Comparison of ENCODE assay signal across 21 cellular contexts in genomic region chr2:100213595-100213994, GRCh38.
DNase-seq lines count a peak whose midpoint lies in the region; ATAC-seq, FAIRE-seq and TF ChIP-seq lines count a peak whose summit lies in the region.
"Had no signal": no experiment of that assay in that cellular context is flagged by ENCODE, and none has a peak within 500 bp of the region (broad histone marks: within the 10 kb centered on the region; RNA-seq: fewer than 3 reads in every experiment).

No MANE protein-coding gene starts in this region.

- BruUV-seq in HepG2 (replicated peaks; lab: Mats Ljungman, UMichigan): no TSS peak

- ATAC-seq in HepG2 (no peak), thoracic aorta (ENCODE audit: insufficient number of reproducible peaks, low FRiP score, low read depth) (peak; percentile 26), HG03159 (IDR thresholded peaks at IDR 0.05; ENCODE audit: unreplicated experiment) (no peak)
- ATAC-seq: CD8-positive, alpha-beta T cell; Panc1 had no signal

- no peaks in the 10 kb centered on the region for H3K9me3 ChIP-seq in esophagus muscularis mucosa
- no peaks in the 10 kb centered on the region for H3K9me3 ChIP-seq in HepG2 (ENCODE audit: low read length)
- no peaks in the 10 kb centered on the region for H3K9me3 ChIP-seq in thoracic aorta
- H3K9me3 ChIP-seq: SK-N-SH had no signal

- H4K20me1 ChIP-seq in HepG2 (ENCODE audit: insufficient read depth, low read length): no peaks in the 10 kb centered on the region

- TF ChIP-seq POLR2A in esophagus muscularis mucosa (IDR thresholded peaks at IDR 0.05; ENCODE audit: low read depth): no peak
- no peak for TF ChIP-seq POLR2A in HepG2 (IDR thresholded peaks at IDR 0.05; ENCODE audit: insufficient read depth in 1 of 2, low read depth in 2 of 2, low read length in 2 of 2)

- DNase-seq in M059J (ENCODE audit: low read depth): peak; percentile 11
- DNase-seq in esophagus muscularis mucosa (ENCODE audit: extremely low spot score): no peak
- DNase-seq in HepG2 (ENCODE audit: low spot score): no peak
- no peak for DNase-seq in thoracic aorta (ENCODE audit: low spot score)
- no peak for DNase-seq in activated effector memory CD4-positive, alpha-beta T cell treated with anti-CD3 and anti-CD28 coated beads, Interleukin-2, amount 50 U/mL, for 16 hours
- no peak for DNase-seq in NCI-H2196 treated with DMSO at 0.1 percent for 48 hours (lab: John Stamatoyannopoulos, UW; ENCODE audit: unreplicated experiment)
- no peak for DNase-seq in GM10248 (ENCODE audit: extremely low spot score)
- DNase-seq: activated CD4-positive, CD25-positive, alpha-beta regulatory T cell treated with anti-CD3 and anti-CD28 coated beads, Interleukin-2, amount 50 U/mL, for 72 hours; activated naive CD8-positive, alpha-beta T cell treated with anti-CD3 and anti-CD28 coated beads, Interleukin-2, amount 10 ng/mL, durations not matched to agents 7 days and 5 days; CD8-positive, alpha-beta T cell; DND-41; effector CD8-positive, alpha-beta T cell; NCI-H1092; NCI-H526 treated with DMSO at 0.1 percent for 48 hours; SK-N-SH; stimulated activated naive CD4-positive, alpha-beta T cell; T1000 had no signal

- H3K4me1 ChIP-seq in esophagus muscularis mucosa (peaks cover 21 to 38% (median 37%) of the 10 kb centered on the region in 4 donors), HepG2 (ENCODE audit: insufficient read depth, low read length) (peaks cover 17% of the 10 kb centered on the region), thoracic aorta (ENCODE audit: control insufficient read depth in 1 of 2, low read depth in 2 of 2) (peaks cover 14 to 40% of the 10 kb centered on the region in 2 donors)
- H3K4me1 ChIP-seq: neural progenitor cell had no signal

- 31% methylated on average over 3 of the region's 3 CpGs for WGBS in esophagus muscularis mucosa
- WGBS in HepG2 (ENCODE audit: low lambda C conversion rate): 38% methylated on average over 3 of the region's 3 CpGs

- H3K79me2 ChIP-seq in HepG2 (ENCODE audit: insufficient read depth, low read length): no peaks in the 10 kb centered on the region

- TF ChIP-seq EP300 in esophagus muscularis mucosa (IDR thresholded peaks at IDR 0.05): no peak
- no peak for TF ChIP-seq EP300 in HepG2 (IDR thresholded peaks at IDR 0.05; ENCODE audit: low read depth in 2 of 2, low read length in 2 of 2)
- TF ChIP-seq EP300 in HepG2 (CRISPR knock-in tag; IDR thresholded peaks at IDR 0.05; ENCODE audit: borderline replicate concordance): no peak

- in situ Hi-C loops in HepG2 (cut with HindIII; ENCODE audit: extremely low pct_ligation_motif_present, low pct_unique_long_range_greater_than_20kb): no loop called here

- 0 out of 2 replicates have a peak overlapping the region, but pooled peaks have one; percentile 5 for H3K4me2 ChIP-seq in HepG2 (ENCODE audit: low read depth, low read length)
- H3K4me2 ChIP-seq: neural progenitor cell, SK-N-SH had no signal

- TF ChIP-seq CTCF in esophagus muscularis mucosa (IDR thresholded peaks at IDR 0.05): no peak
- no peak for TF ChIP-seq CTCF in HepG2 (CRISPR knock-in tag; IDR thresholded peaks at IDR 0.05)
- TF ChIP-seq CTCF in thoracic aorta (IDR thresholded peaks at IDR 0.05): no peak
- TF ChIP-seq CTCF in GM10248 (IDR thresholded peaks at IDR 0.05; ENCODE audit: control extremely low read depth, extremely low read depth, low read depth, missing control alignments): no peak

- H3K27me3 ChIP-seq in esophagus muscularis mucosa (no peaks in the 10 kb centered on the region), HepG2 (ENCODE audit: control insufficient read depth in 1 of 2, insufficient read depth in 2 of 2, low read length in 2 of 2) (peaks cover 0 to 1% of the 10 kb centered on the region in 2 experiments; a peak in 1 of 5 replicates), thoracic aorta (replicated peaks; ENCODE audit: insufficient read depth) (no peaks in the 10 kb centered on the region)
- H3K27me3 ChIP-seq: neural progenitor cell had no signal

- FAIRE-seq in HepG2 (lab: Jason Lieb, UNC): no peak
- FAIRE-seq: islet of Langerhans had no signal

- POLR2A ChIA-PET in HepG2 (lab: Yijun Ruan, JAX): no interaction called here
- POLR2A ChIA-PET in GM10248 (lab: Yijun Ruan, JAX): no interaction called here

- intact Hi-C loops in esophagus muscularis mucosa (cut with DNase I) (loop anchor here (10.0 kb wide), 1 partner anchor 199 kb away; no protein-coding TSS in a partner anchor), HepG2 (cut with micrococcal nuclease; ENCODE audit: unreplicated experiment) (no loop called here)

- H3K36me3 ChIP-seq in esophagus muscularis mucosa: no peaks in the 10 kb centered on the region
- H3K36me3 ChIP-seq in HepG2 (replicated peaks in 1 of 2; ENCODE audit: control insufficient read depth in 1 of 2, insufficient read depth in 2 of 2, low read length in 2 of 2): no peaks in the 10 kb centered on the region
- no peaks in the 10 kb centered on the region for H3K36me3 ChIP-seq in thoracic aorta
- H3K36me3 ChIP-seq: neural progenitor cell had no signal

- no peak for TF ChIP-seq RAD21 in HepG2 (CRISPR knock-in tag; IDR thresholded peaks at IDR 0.05)

- H2AFZ ChIP-seq in HepG2 (ENCODE audit: low read length): no peak overlapping the region
- H2AFZ ChIP-seq: neural progenitor cell had no signal

- no peak overlapping the region for H3K4me3 ChIP-seq in esophagus muscularis mucosa
- H3K4me3 ChIP-seq in HepG2 (replicated peaks in 1 of 3; ENCODE audit: insufficient read depth in 1 of 3, low read depth in 2 of 3, low read length in 3 of 3): no peak overlapping the region
- no peak overlapping the region for H3K4me3 ChIP-seq in thoracic aorta
- H3K4me3 ChIP-seq: neural progenitor cell had no signal

- CTCF ChIA-PET in HepG2 (lab: Yijun Ruan, JAX; ENCODE audit: low intra/inter-chr PET ratio, low total read pairs): no interaction called here
- CTCF ChIA-PET in GM10248 (lab: Yijun Ruan, JAX): no interaction called here

- peak overlapping the region; percentile 78 to 86 (median 84) for H3K27ac ChIP-seq in esophagus muscularis mucosa (replicated peaks in 1 of 4)
- H3K27ac ChIP-seq in HepG2 (ENCODE audit: extremely low read length, insufficient read depth, low read length): peak overlapping the region; percentile 46
- H3K27ac ChIP-seq in thoracic aorta: peak overlapping the region; percentile 77 to 78
- H3K27ac ChIP-seq: neural progenitor cell had no signal

- no peak overlapping the region for H3K9ac ChIP-seq in HepG2 (ENCODE audit: insufficient read depth, low read depth, low read length)
- H3K9ac ChIP-seq: neural progenitor cell, SK-N-SH had no signal

TF ChIP-seq in HepG2, 621 proteins besides CTCF, POLR2A, EP300 and RAD21:
- TF ChIP-seq PHF5A (CRISPR knock-in tag; IDR thresholded peaks at IDR 0.05; ENCODE audit: low read depth, unreplicated experiment) (no peak), ZNF749 (CRISPR knock-in tag; IDR thresholded peaks at IDR 0.05; ENCODE audit: borderline replicate concordance) (no peak), NCOA5 (CRISPR knock-in tag; IDR thresholded peaks at IDR 0.05) (no peak), KDM5B (CRISPR knock-in tag; IDR thresholded peaks at IDR 0.05; ENCODE audit: borderline replicate concordance) (no peak), JARID2 (CRISPR knock-in tag; IDR thresholded peaks at IDR 0.05; ENCODE audit: insufficient replicate concordance) (no peak), KLF13 (CRISPR knock-in tag; IDR thresholded peaks at IDR 0.05) (no peak), ZNF260 (CRISPR knock-in tag; IDR thresholded peaks at IDR 0.05; ENCODE audit: borderline replicate concordance, low read depth) (no peak), CREB1 (IDR thresholded peaks at IDR 0.05) (no peak), CREB1 (CRISPR knock-in tag; IDR thresholded peaks at IDR 0.05) (no peak), ZNF850 (CRISPR knock-in tag; conservative IDR thresholded peaks at IDR 0.05) (no peak), ZNF709 (CRISPR knock-in tag; IDR thresholded peaks at IDR 0.05) (no peak), TRIM24 (CRISPR knock-in tag; IDR thresholded peaks at IDR 0.05) (no peak), CCDC6 (CRISPR knock-in tag; IDR thresholded peaks at IDR 0.05) (no peak), MED8 (CRISPR knock-in tag; IDR thresholded peaks at IDR 0.05; ENCODE audit: insufficient replicate concordance) (no peak), ZNF564 (CRISPR knock-in tag; IDR thresholded peaks at IDR 0.05) (no peak), ZEB1 (IDR thresholded peaks at IDR 0.05; ENCODE audit: insufficient replicate concordance, low read depth) (no peak)
- TF ChIP-seq, protein P1, sequence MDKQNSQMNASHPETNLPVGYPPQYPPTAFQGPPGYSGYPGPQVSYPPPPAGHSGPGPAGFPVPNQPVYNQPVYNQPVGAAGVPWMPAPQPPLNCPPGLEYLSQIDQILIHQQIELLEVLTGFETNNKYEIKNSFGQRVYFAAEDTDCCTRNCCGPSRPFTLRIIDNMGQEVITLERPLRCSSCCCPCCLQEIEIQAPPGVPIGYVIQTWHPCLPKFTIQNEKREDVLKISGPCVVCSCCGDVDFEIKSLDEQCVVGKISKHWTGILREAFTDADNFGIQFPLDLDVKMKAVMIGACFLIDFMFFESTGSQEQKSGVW (CRISPR knock-in tag; IDR thresholded peaks at IDR 0.05; ENCODE audit: borderline replicate concordance): no peak
- TF ChIP-seq, protein P2, sequence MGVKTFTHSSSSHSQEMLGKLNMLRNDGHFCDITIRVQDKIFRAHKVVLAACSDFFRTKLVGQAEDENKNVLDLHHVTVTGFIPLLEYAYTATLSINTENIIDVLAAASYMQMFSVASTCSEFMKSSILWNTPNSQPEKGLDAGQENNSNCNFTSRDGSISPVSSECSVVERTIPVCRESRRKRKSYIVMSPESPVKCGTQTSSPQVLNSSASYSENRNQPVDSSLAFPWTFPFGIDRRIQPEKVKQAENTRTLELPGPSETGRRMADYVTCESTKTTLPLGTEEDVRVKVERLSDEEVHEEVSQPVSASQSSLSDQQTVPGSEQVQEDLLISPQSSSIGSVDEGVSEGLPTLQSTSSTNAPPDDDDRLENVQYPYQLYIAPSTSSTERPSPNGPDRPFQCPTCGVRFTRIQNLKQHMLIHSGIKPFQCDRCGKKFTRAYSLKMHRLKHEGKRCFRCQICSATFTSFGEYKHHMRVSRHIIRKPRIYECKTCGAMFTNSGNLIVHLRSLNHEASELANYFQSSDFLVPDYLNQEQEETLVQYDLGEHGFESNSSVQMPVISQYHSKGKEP (CRISPR knock-in tag; IDR thresholded peaks at IDR 0.05): no peak
